In the genomic region with DNA sequence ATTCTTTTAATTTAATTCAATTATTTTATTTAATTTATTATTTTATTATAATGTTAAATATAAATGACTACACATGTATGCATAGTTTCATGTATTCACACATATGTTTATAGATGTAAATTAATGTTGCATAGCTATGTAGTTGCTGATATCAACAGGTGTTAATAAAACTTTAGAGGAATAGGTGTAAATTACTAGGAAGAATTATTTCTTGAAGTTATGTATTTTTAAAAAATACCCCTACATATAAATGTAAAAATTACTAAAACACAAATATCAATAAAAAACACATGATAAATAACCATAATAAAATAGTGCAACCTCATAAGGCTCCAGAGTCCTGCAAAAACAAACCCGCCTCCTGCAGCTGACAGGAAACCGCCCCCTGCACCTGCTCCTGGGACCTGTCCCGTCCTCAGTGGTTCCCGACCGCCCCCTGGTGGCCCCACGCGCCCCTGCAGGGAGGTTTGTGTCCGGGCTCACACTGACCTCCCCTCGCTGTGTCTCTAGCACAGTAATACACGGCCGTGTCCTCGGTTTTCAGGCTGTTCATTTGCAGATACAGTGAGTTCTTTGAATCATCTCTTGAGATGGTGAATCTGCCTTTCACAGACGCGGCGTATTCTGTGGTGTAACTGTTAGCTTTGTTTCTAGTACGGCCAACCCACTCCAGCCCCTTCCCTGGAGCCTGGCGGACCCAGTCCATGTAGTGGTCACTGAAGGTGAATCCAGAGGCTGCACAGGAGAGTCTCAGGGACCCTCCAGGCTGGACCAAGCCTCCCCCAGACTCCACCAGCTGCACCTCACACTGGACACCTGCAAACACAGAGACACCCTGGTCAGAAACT, we compare ENCODE assay signal across 8 cellular contexts.
DNase-seq lines count a peak whose midpoint lies in the region; ATAC-seq and TF ChIP-seq lines count a peak whose summit lies in the region.

No MANE protein-coding gene starts in this region.

- H3K4me3 Mint-ChIP-seq in WTC11: no peak overlapping the region
- H3K4me3 Mint-ChIP-seq in chondrocyte (ENCODE audit: unreplicated experiment): no peak overlapping the region
- no peak overlapping the region for H3K4me3 Mint-ChIP-seq in natural killer cell
- no peak overlapping the region for H3K4me3 Mint-ChIP-seq in type B pancreatic cell

- DNase-seq in NCI-H1417 (lab: John Stamatoyannopoulos, UW) (peak; percentile 16 to 87 (median 41)), NCI-H1417 treated with DMSO at 0.1 percent for 48 hours (lab: John Stamatoyannopoulos, UW) (no peak), NCI-H146 treated with DMSO at 0.1 percent for 48 hours (lab: John Stamatoyannopoulos, UW; ENCODE audit: unreplicated experiment) (peak; percentile 39), WTC11 (ENCODE audit: low spot score) (peak; percentile 22), chondrocyte (ENCODE audit: low spot score) (no peak), natural killer cell (peak; percentile 73), type B pancreatic cell (ENCODE audit: extremely low spot score, unreplicated experiment) (no peak), globus pallidus (ENCODE audit: low spot score) (no peak)

- H3K9me3 Mint-ChIP-seq in WTC11: peaks cover 73% of the 10 kb centered on the region
- peaks cover 45% of the 10 kb centered on the region for H3K9me3 Mint-ChIP-seq in chondrocyte (ENCODE audit: low read depth)
- H3K9me3 Mint-ChIP-seq in natural killer cell: no peaks in the 10 kb centered on the region
- H3K9me3 Mint-ChIP-seq in type B pancreatic cell: peaks cover 18% of the 10 kb centered on the region

- H3K27me3 Mint-ChIP-seq in WTC11 (ENCODE audit: low read depth) (peaks cover 14% of the 10 kb centered on the region), chondrocyte (ENCODE audit: low read depth) (no peaks in the 10 kb centered on the region), natural killer cell (ENCODE audit: low read depth in 2 of 2) (peaks cover 8 to 37% of the 10 kb centered on the region in 2 donors), type B pancreatic cell (no peaks in the 10 kb centered on the region)

- H3K36me3 Mint-ChIP-seq in WTC11 (peaks cover 74% of the 10 kb centered on the region), chondrocyte (ENCODE audit: low read depth) (no peaks in the 10 kb centered on the region), natural killer cell (no peaks in the 10 kb centered on the region), type B pancreatic cell (no peaks in the 10 kb centered on the region)

- TF ChIP-seq CTCF in WTC11 (IDR thresholded peaks at IDR 0.05): peak; percentile 29; the same call in 1 of the 2 replicates
- TF ChIP-seq CTCF in chondrocyte (IDR thresholded peaks at IDR 0.05): peak; percentile 47
- peak; percentile 90 for TF ChIP-seq CTCF in natural killer cell (IDR thresholded peaks at IDR 0.05)
- TF ChIP-seq CTCF in type B pancreatic cell (conservative IDR thresholded peaks at IDR 0.05): peak; percentile 40

- POLR2A ChIA-PET in WTC11 (lab: Charles Lee): no interaction called here

- CTCF ChIA-PET in WTC11 (lab: Charles Lee): no interaction called here

- H3K4me1 Mint-ChIP-seq in WTC11: no peaks in the 10 kb centered on the region
- no peaks in the 10 kb centered on the region for H3K4me1 Mint-ChIP-seq in chondrocyte (ENCODE audit: low read depth)
- peaks cover 9 to 19% of the 10 kb centered on the region in 2 donors for H3K4me1 Mint-ChIP-seq in natural killer cell
- H3K4me1 Mint-ChIP-seq in type B pancreatic cell (ENCODE audit: unreplicated experiment): no peaks in the 10 kb centered on the region

- intact Hi-C loops in natural killer cell (cut with micrococcal nuclease): no loop called here

- ATAC-seq in WTC11: no peak
- ATAC-seq in natural killer cell: peak; percentile 68 to 75 (median 72)

- H3K27ac Mint-ChIP-seq in WTC11 (no peak overlapping the region), chondrocyte (ENCODE audit: unreplicated experiment) (no peak overlapping the region), natural killer cell (no peak overlapping the region), type B pancreatic cell (no peak overlapping the region)

TF ChIP-seq in WTC11, 78 proteins besides CTCF, POLR2A, EP300 and RAD21:
- TF ChIP-seq NFYB (CRISPR knock-in tag; conservative IDR thresholded peaks at IDR 0.05; ENCODE audit: low read depth) (no peak), HMGA2 (CRISPR knock-in tag; IDR thresholded peaks at IDR 0.05) (peak; percentile 53)

Comparison
In these comparisons a context has a peak if more than half of its experiments do, and no peak if none do; other contexts are left out.
1. DNase-seq: peak in NCI-H1417 (3 of 3), NCI-H146 treated with DMSO at 0.1 percent for 48 hours (single experiment), WTC11 (single experiment) and natural killer cell (single experiment); none in NCI-H1417 treated with DMSO at 0.1 percent for 48 hours (single experiment), chondrocyte (single experiment), type B pancreatic cell (single experiment) and globus pallidus (single experiment).
2. CTCF ChIP-seq: peak in every context shown above with its lines; median percentile 90 in natural killer cell; 47 in chondrocyte; 40 in type B pancreatic cell; 29 in WTC11.